Comparison of ENCODE assay signal across 14 cellular contexts in the genomic region with DNA sequence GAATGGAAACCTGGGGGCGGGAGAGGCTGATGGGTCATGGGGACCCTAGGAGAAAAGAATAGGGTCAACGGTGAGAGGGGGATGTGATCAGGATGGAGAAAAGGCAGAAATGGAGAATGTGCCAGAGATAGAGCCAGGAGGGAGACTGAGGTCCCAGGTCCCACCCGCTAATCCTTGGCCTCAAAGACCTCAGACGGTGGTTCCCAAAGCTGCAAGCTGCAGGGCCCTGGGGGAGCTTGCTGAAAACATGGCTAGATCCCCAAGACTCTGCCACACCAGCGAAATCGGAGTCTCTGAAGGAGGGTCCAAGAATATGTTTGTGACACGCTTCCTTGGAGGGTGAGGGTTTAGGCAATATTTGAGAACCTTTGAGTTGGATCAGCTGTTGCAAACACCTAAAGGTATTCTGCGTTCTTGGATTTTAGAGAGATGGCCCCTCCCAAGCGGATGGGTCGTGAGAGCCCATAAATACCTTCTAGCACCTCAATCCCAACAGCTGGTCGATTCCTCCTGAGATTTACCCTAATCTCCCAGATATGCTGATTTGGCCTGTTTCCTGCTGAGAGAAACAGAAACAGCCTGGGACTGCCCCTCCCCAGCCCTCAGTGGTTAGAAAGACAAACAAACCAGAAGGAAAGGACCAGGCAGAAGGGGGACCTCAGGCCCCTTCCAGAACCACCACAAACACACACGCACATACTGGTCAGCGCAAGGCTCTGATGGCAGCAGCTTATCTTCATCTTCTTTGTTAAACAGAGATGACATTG. TPM values are rescaled to one million over a fixed set of nuclear protein-coding genes. Genes with fewer than 3 reads are reported as not detected.
DNase-seq lines count a peak whose midpoint lies in the region; ATAC-seq, FAIRE-seq and TF ChIP-seq lines count a peak whose summit lies in the region.
"Had no signal": no experiment of that assay in that cellular context is flagged by ENCODE, and none has a peak within 500 bp of the region (broad histone marks: within the 10 kb centered on the region; RNA-seq: fewer than 3 reads in every experiment).

No MANE protein-coding gene starts in this region.

- H3K4me2 ChIP-seq in GM12878 (ENCODE audit: control insufficient read depth, insufficient read depth), result no peak overlapping the region
- H3K4me2 ChIP-seq in PC-3 (ENCODE audit: low read length), result no peak overlapping the region

- H3K36me3 Mint-ChIP-seq in Calu3 (ENCODE audit: insufficient read depth, unreplicated experiment) (peaks cover 22% of the 10 kb centered on the region), mesothelial cell of epicardium (no peaks in the 10 kb centered on the region)
- H3K36me3 Mint-ChIP-seq: activated naive CD4-positive, alpha-beta T cell treated with anti-CD3 and anti-CD28 coated beads, Interleukin-2, amount 50 U/mL, for 72 hours had no signal

- H3K4me1 ChIP-seq in HUES48 (ENCODE audit: control insufficient read depth, insufficient read depth, low read length) (peaks cover 26% of the 10 kb centered on the region), GM12878 (ENCODE audit: control insufficient read depth, insufficient read depth, low read length) (peaks cover 4% of the 10 kb centered on the region), PC-3 (ENCODE audit: insufficient read depth, low read length) (peaks cover 5% of the 10 kb centered on the region)

- intact Hi-C loops in Calu3 (cut with micrococcal nuclease; ENCODE audit: unreplicated experiment), result no loop called here
- intact Hi-C loops in GM12878 (cut with micrococcal nuclease; ENCODE audit: unreplicated experiment), result loop anchor here (5.0 to 10.0 kb wide), 2 partner anchors 157 to 229 kb away; no protein-coding TSS in a partner anchor
- intact Hi-C loops in PC-3 (cut with micrococcal nuclease), result no loop called here

- H3F3A ChIP-seq in PC-3 (ENCODE audit: low read length, unreplicated experiment), result no peaks in the 10 kb centered on the region

- TF ChIP-seq RAD21 in GM12878 (IDR thresholded peaks at IDR 0.05; ENCODE audit: insufficient read depth, low read depth, low read length), result no peak

- peaks cover 45% of the 10 kb centered on the region for H3K27me3 ChIP-seq in HUES48 (ENCODE audit: control insufficient read depth, insufficient read depth, low read length)
- H3K27me3 ChIP-seq in GM12878 (replicated peaks in 1 of 2; ENCODE audit: control insufficient read depth in 2 of 2, insufficient read depth in 2 of 2, low read length in 1 of 2), result peaks cover 3 to 13% of the 10 kb centered on the region in 2 experiments
- no peaks in the 10 kb centered on the region for H3K27me3 ChIP-seq in PC-3 (ENCODE audit: low read length)
- H3K27me3 ChIP-seq: colonic mucosa had no signal

- H3K36me3 ChIP-seq in HUES48 (ENCODE audit: control insufficient read depth, insufficient read depth, low read length) (no peaks in the 10 kb centered on the region), GM12878 (ENCODE audit: control insufficient read depth in 2 of 2, insufficient read depth in 2 of 2, low read length in 1 of 2) (no peaks in the 10 kb centered on the region), PC-3 (ENCODE audit: low read depth, low read length) (no peaks in the 10 kb centered on the region)
- H3K36me3 ChIP-seq: colonic mucosa, tibial artery had no signal

- H3K9ac ChIP-seq in HUES48 (ENCODE audit: low read depth, low read length), result no peak overlapping the region
- no peak overlapping the region for H3K9ac ChIP-seq in GM12878 (ENCODE audit: control insufficient read depth, insufficient read depth, low read length)
- no peak overlapping the region for H3K9ac ChIP-seq in PC-3 (ENCODE audit: low read length)

- no peak for DNase-seq in Calu3
- DNase-seq in GM12878 (ENCODE audit: low read depth, low spot score), result no peak
- no peak for DNase-seq in mesothelial cell of epicardium (ENCODE audit: low spot score in 2 of 2, unreplicated experiment in 2 of 2)
- no peak for DNase-seq in NCI-H1694 treated with DMSO at 0.1 percent for 48 hours (lab: John Stamatoyannopoulos, UW)
- DNase-seq in ecto neural progenitor cell (ENCODE audit: low spot score), result no peak
- DNase-seq in PC-3, result no peak
- no peak for DNase-seq in stimulated activated CD4-positive, alpha-beta T cell treated with anti-CD3 and anti-CD28 coated beads, Interleukin-12 subunit alpha, Interleukin-12 subunit beta, amount 100 ng/mL, for 4 hours
- DNase-seq: CD8-positive, alpha-beta T cell; colonic mucosa; kidney; OCI-M1; tibial artery had no signal

- SMC1A ChIA-PET in GM12878 (lab: Charles Lee; ENCODE audit: uncharacterized antibody, unreplicated experiment), result no interaction called here

- H3K27me3 Mint-ChIP-seq in Calu3 (ENCODE audit: unreplicated experiment), result peaks cover 13% of the 10 kb centered on the region
- H3K27me3 Mint-ChIP-seq in mesothelial cell of epicardium (ENCODE audit: low read depth), result peaks cover 6% of the 10 kb centered on the region

- H3K4me3 ChIP-seq in HUES48 (ENCODE audit: low read depth, low read length), result peak overlapping the region; percentile 13; the same call in 1 of the 2 replicates
- H3K4me3 ChIP-seq in GM12878, result no peak overlapping the region
- no peak overlapping the region for H3K4me3 ChIP-seq in PC-3 (ENCODE audit: low read length)

- no peak for TF ChIP-seq CTCF in Calu3 (IDR thresholded peaks at IDR 0.05; ENCODE audit: unreplicated experiment)
- no peak for TF ChIP-seq CTCF in GM12878 (IDR thresholded peaks at IDR 0.05 in 2 of 3, conservative IDR thresholded peaks at IDR 0.05 in 1 of 3; ENCODE audit: control insufficient read depth in 2 of 3, extremely low read depth in 1 of 3, insufficient read depth in 1 of 3, low read depth in 3 of 3, low read length in 3 of 3)
- no peak for TF ChIP-seq CTCF in mesothelial cell of epicardium (IDR thresholded peaks at IDR 0.05; ENCODE audit: unreplicated experiment)
- no peak for TF ChIP-seq CTCF in PC-3 (conservative IDR thresholded peaks at IDR 0.05; ENCODE audit: low read depth, low read length)

- no peaks in the 10 kb centered on the region for H3K4me1 Mint-ChIP-seq in Calu3 (ENCODE audit: low read depth, unreplicated experiment)
- peaks cover 30% of the 10 kb centered on the region for H3K4me1 Mint-ChIP-seq in mesothelial cell of epicardium

- in situ Hi-C loops in GM12878 (cut with MboI), result no loop called here

- H3K27ac ChIP-seq in HUES48 (ENCODE audit: low read depth, low read length), result peak overlapping the region; percentile 25
- H3K27ac ChIP-seq in GM12878 (ENCODE audit: control insufficient read depth, insufficient read depth), result no peak overlapping the region
- no peak overlapping the region for H3K27ac ChIP-seq in PC-3 (ENCODE audit: low read length)
- H3K27ac ChIP-seq: colonic mucosa had no signal

- ATAC-seq in GM12878 (no peak), PC-3 (no peak)

- TF ChIP-seq EP300 in GM12878 (IDR thresholded peaks at IDR 0.05; ENCODE audit: borderline replicate concordance in 1 of 2, control insufficient read depth in 1 of 2, low read depth in 2 of 2, low read length in 2 of 2), result no peak

- H3K79me2 ChIP-seq in GM12878 (ENCODE audit: control insufficient read depth, insufficient read depth, low read length) (peaks cover 6% of the 10 kb centered on the region), PC-3 (ENCODE audit: low read length) (peaks cover 6% of the 10 kb centered on the region)

- CTCF ChIA-PET in Calu3 (lab: Charles Lee) (no interaction called here), GM12878 (lab: Yijun Ruan, JAX) (interaction anchor here (0.6 to 1.8 kb wide), 2 partner anchors 24 to 69 kb away, joined by 3 to 8 read pairs; a partner anchor contains a TSS), PC-3 (lab: Charles Lee) (no interaction called here)

- 47% methylated on average over 12 of the region's 13 CpGs for WGBS in GM12878 (ENCODE audit: insufficient coverage, insufficient replicate concordance, low lambda C conversion rate, missing lambda C conversion rate)

- H3K4me3 Mint-ChIP-seq in Calu3 (ENCODE audit: low read depth, unreplicated experiment), result peak overlapping the region; percentile 50
- H3K4me3 Mint-ChIP-seq in mesothelial cell of epicardium, result peak overlapping the region; percentile 66

- RAD21 ChIA-PET in GM12878 (lab: Charles Lee; ENCODE audit: unreplicated experiment), result interaction anchor here (0.6 to 0.7 kb wide), 2 partner anchors 129 to 329 kb away, joined by 3 read pairs; no protein-coding TSS in a partner anchor

- H3K9me3 ChIP-seq in HUES48 (ENCODE audit: control insufficient read depth, insufficient read depth, low read length) (no peaks in the 10 kb centered on the region), GM12878 (replicated peaks; ENCODE audit: control insufficient read depth, insufficient read depth, low read length) (no peaks in the 10 kb centered on the region; the same call in 2 of the 3 replicates), PC-3 (ENCODE audit: low read length) (no peaks in the 10 kb centered on the region)
- H3K9me3 ChIP-seq: colonic mucosa, tibial artery had no signal

- H3K27ac Mint-ChIP-seq in Calu3 (ENCODE audit: unreplicated experiment) (no peak overlapping the region), mesothelial cell of epicardium (peak overlapping the region; percentile 32)
- H3K27ac Mint-ChIP-seq: activated naive CD4-positive, alpha-beta T cell treated with anti-CD3 and anti-CD28 coated beads, Interleukin-2, amount 50 U/mL, for 72 hours; CD8-positive, alpha-beta T cell had no signal

- H4K20me1 ChIP-seq in GM12878 (ENCODE audit: control insufficient read depth, insufficient read depth) (no peaks in the 10 kb centered on the region), PC-3 (ENCODE audit: low read length) (no peaks in the 10 kb centered on the region)

- BruUV-seq in Calu3 (replicated peaks; lab: Mats Ljungman, UMichigan) (no TSS peak), GM12878 (replicated peaks; lab: Mats Ljungman, UMichigan) (no TSS peak), PC-3 (replicated peaks; lab: Mats Ljungman, UMichigan) (no TSS peak)

- POLR2A ChIA-PET in GM12878 (lab: Charles Lee), result interaction anchor here (1.1 kb wide), 1 partner anchor 54 kb away, joined by 3 read pairs; a partner anchor contains a TSS
- POLR2A ChIA-PET in PC-3 (lab: Charles Lee; ENCODE audit: unreplicated experiment), result no interaction called here

- no peaks in the 10 kb centered on the region for H3K9me2 ChIP-seq in PC-3 (replicated peaks; ENCODE audit: low read length)

- no peak for TF ChIP-seq POLR2A in GM12878 (IDR thresholded peaks at IDR 0.05; ENCODE audit: low read depth, low read length)

- H2AFZ ChIP-seq in GM12878 (ENCODE audit: control insufficient read depth, low read depth, low read length), result no peak overlapping the region
- no peak overlapping the region for H2AFZ ChIP-seq in PC-3 (ENCODE audit: low read length)

- H3K9me3 Mint-ChIP-seq in Calu3 (ENCODE audit: low read depth, unreplicated experiment), result no peaks in the 10 kb centered on the region
- no peaks in the 10 kb centered on the region for H3K9me3 Mint-ChIP-seq in mesothelial cell of epicardium
- H3K9me3 Mint-ChIP-seq: activated naive CD4-positive, alpha-beta T cell treated with anti-CD3 and anti-CD28 coated beads, Interleukin-2, amount 50 U/mL, for 72 hours; CD8-positive, alpha-beta T cell had no signal

- no peak for FAIRE-seq in GM12878 (lab: Jason Lieb, UNC)
- FAIRE-seq: kidney had no signal

RNA-seq across cellular contexts. Expression of a gene that starts 3.5 kb away (rescaled TPM):
- total RNA-seq in Calu3 (2022) (not detected in 2 replicates), GM12878 (2014; rRNA removed) (not detected in 2 replicates), GM12878 (2014; rRNA removed; fragmentation: Illumina TruSeq; extraction: Trizol) (not detected in 2 replicates), GM12878 (2021) (not detected in 2 replicates), mesothelial cell of epicardium (not detected in 3 replicates), PC-3 (2014; rRNA removed) (not detected in 2 replicates)
- not detected in 2 replicates for total RNA-seq in GM12878 (2013; cell fraction: nucleolus; rRNA removed)
- polyA plus RNA-seq in GM12878 (2011; ENCODE audit: low read depth), result not detected
- polyA plus RNA-seq in GM12878 (2011; rRNA removed) (not detected in 2 replicates), GM12878 (2014; fragmentation: Illumina TruSeq; extraction: Trizol) (not detected in 2 replicates), GM12878 (2014; fragmentation: Nextera tagmentation; extraction: Ambion mirVana) (not detected), GM12878 (2014; rRNA removed) (not detected in 2 replicates), GM12878 (2016; fragmentation: Nextera tagmentation; extraction: Ambion mirVana) (not detected)
- not detected in 2 replicates for polyA plus RNA-seq in GM12878 (2011; cell fraction: cytosol; rRNA removed)
- not detected in 2 replicates for polyA plus RNA-seq in GM12878 (2011; cell fraction: nucleus; rRNA removed)
- not detected in 2 replicates for polyA plus RNA-seq in GM12878 (2012)
- polyA minus RNA-seq in GM12878 (2011; rRNA and poly(A)+ RNA removed), result not detected in 2 replicates
- polyA minus RNA-seq in GM12878 (2011; cell fraction: cytosol; rRNA and poly(A)+ RNA removed), result not detected in 2 replicates
- polyA minus RNA-seq in GM12878 (2011; cell fraction: nucleus; rRNA and poly(A)+ RNA removed), result not detected in 2 replicates
- total RNA-seq: activated naive CD4-positive, alpha-beta T cell treated with anti-CD3 and anti-CD28 coated beads, Interleukin-2, amount 50 U/mL, for 72 hours; CD8-positive, alpha-beta T cell; colonic mucosa; kidney had no signal

RNA-seq across cellular contexts. Expression of a gene that starts 4.4 kb away (rescaled TPM):
- total RNA-seq in Calu3 (2022) (22.2 and 23.1 TPM in 2 replicates), GM12878 (2014; rRNA removed) (87.5 and 105 TPM in 2 replicates), GM12878 (2014; rRNA removed; fragmentation: Illumina TruSeq; extraction: Trizol) (20.8 and 22.8 TPM in 2 replicates), GM12878 (2021) (59.2 and 60.2 TPM in 2 replicates), mesothelial cell of epicardium (27.1 to 28.7 TPM (median 28.6 TPM) in 3 replicates), PC-3 (2014; rRNA removed) (155 and 165 TPM in 2 replicates)
- 9.2 and 9.3 TPM in 2 replicates for total RNA-seq in GM12878 (2013; cell fraction: nucleolus; rRNA removed)
- polyA plus RNA-seq in GM12878 (2011; ENCODE audit: low read depth), result 15.7 TPM
- polyA plus RNA-seq in GM12878 (2011; rRNA removed) (20.8 and 41.9 TPM in 2 replicates), GM12878 (2014; fragmentation: Illumina TruSeq; extraction: Trizol) (2.8 and 15.1 TPM in 2 replicates), GM12878 (2014; fragmentation: Nextera tagmentation; extraction: Ambion mirVana) (10 to 100 TPM in 1 of 2 experiments, 1 to 10 TPM in 1; 7.7 to 20.1 TPM), GM12878 (2014; rRNA removed) (133 and 156 TPM in 2 replicates), GM12878 (2016; fragmentation: Nextera tagmentation; extraction: Ambion mirVana) (100 to 1,000 TPM; 103 to 110 TPM)
- 89.6 and 123 TPM in 2 replicates for polyA plus RNA-seq in GM12878 (2011; cell fraction: cytosol; rRNA removed)
- polyA plus RNA-seq in GM12878 (2011; cell fraction: nucleus; rRNA removed), result 41.7 and 67.0 TPM in 2 replicates
- polyA plus RNA-seq in GM12878 (2012), result 34.7 and 40.0 TPM in 2 replicates
- polyA minus RNA-seq in GM12878 (2011; rRNA and poly(A)+ RNA removed), result 6.9 and 10.7 TPM in 2 replicates
- 13.8 and 16.5 TPM in 2 replicates for polyA minus RNA-seq in GM12878 (2011; cell fraction: cytosol; rRNA and poly(A)+ RNA removed)
- polyA minus RNA-seq in GM12878 (2011; cell fraction: nucleus; rRNA and poly(A)+ RNA removed), result 10.9 and 20.2 TPM in 2 replicates

RNA-seq across cellular contexts. Expression of a gene that starts 6.3 kb away (rescaled TPM):
- total RNA-seq in Calu3 (2022), result not detected in 2 replicates
- total RNA-seq in GM12878 (2013; cell fraction: nucleolus; rRNA removed), result not detected in 2 replicates
- 0.23 TPM in 1 of 2 replicates, not detected in the other for total RNA-seq in GM12878 (2014; rRNA removed)
- not detected in 2 replicates for total RNA-seq in GM12878 (2014; rRNA removed; fragmentation: Illumina TruSeq; extraction: Trizol)
- not detected in 2 replicates for total RNA-seq in GM12878 (2021)
- polyA plus RNA-seq in GM12878 (2011; ENCODE audit: low read depth), result 2.1 TPM
- polyA plus RNA-seq in GM12878 (2011; rRNA removed), result not detected in 2 replicates
- not detected in 2 replicates for polyA plus RNA-seq in GM12878 (2011; cell fraction: cytosol; rRNA removed)
- polyA plus RNA-seq in GM12878 (2011; cell fraction: nucleus; rRNA removed), result not detected in 2 replicates
- polyA plus RNA-seq in GM12878 (2012), result 0.45 and 0.91 TPM in 2 replicates
- not detected in 2 replicates for polyA plus RNA-seq in GM12878 (2014; fragmentation: Illumina TruSeq; extraction: Trizol)
- polyA plus RNA-seq in GM12878 (2014; fragmentation: Nextera tagmentation; extraction: Ambion mirVana), result under 1 TPM in 1 of 2 experiments, not detected in 1; 0.16 TPM
- not detected in 2 replicates for polyA plus RNA-seq in GM12878 (2014; rRNA removed)
- polyA plus RNA-seq in GM12878 (2016; fragmentation: Nextera tagmentation; extraction: Ambion mirVana), result 1 to 10 TPM in 1 of 2 experiments, under 1 TPM in 1; 0.96 to 1.7 TPM
- not detected in 2 replicates for polyA minus RNA-seq in GM12878 (2011; rRNA and poly(A)+ RNA removed)
- polyA minus RNA-seq in GM12878 (2011; cell fraction: cytosol; rRNA and poly(A)+ RNA removed), result not detected in 2 replicates
- not detected in 2 replicates for polyA minus RNA-seq in GM12878 (2011; cell fraction: nucleus; rRNA and poly(A)+ RNA removed)
- not detected in 3 replicates for total RNA-seq in mesothelial cell of epicardium
- total RNA-seq in PC-3 (2014; rRNA removed), result not detected in 2 replicates
- total RNA-seq: activated naive CD4-positive, alpha-beta T cell treated with anti-CD3 and anti-CD28 coated beads, Interleukin-2, amount 50 U/mL, for 72 hours; CD8-positive, alpha-beta T cell; colonic mucosa; kidney had no signal

RNA-seq across cellular contexts. Expression of a gene that starts 6.4 kb away (rescaled TPM):
- not detected in 2 replicates for total RNA-seq in Calu3 (2022)
- not detected in 2 replicates for total RNA-seq in GM12878 (2013; cell fraction: nucleolus; rRNA removed)
- total RNA-seq in GM12878 (2014; rRNA removed), result 0.06 TPM in 1 of 2 replicates, not detected in the other
- total RNA-seq in GM12878 (2014; rRNA removed; fragmentation: Illumina TruSeq; extraction: Trizol), result not detected in 2 replicates
- total RNA-seq in GM12878 (2021), result not detected in 2 replicates
- polyA plus RNA-seq in GM12878 (2011; ENCODE audit: low read depth), result not detected
- polyA plus RNA-seq in GM12878 (2011; rRNA removed), result not detected in 2 replicates
- polyA plus RNA-seq in GM12878 (2011; cell fraction: cytosol; rRNA removed), result not detected in 2 replicates
- polyA plus RNA-seq in GM12878 (2011; cell fraction: nucleus; rRNA removed), result not detected in 2 replicates
- polyA plus RNA-seq in GM12878 (2012), result not detected in 2 replicates
- not detected in 2 replicates for polyA plus RNA-seq in GM12878 (2014; fragmentation: Illumina TruSeq; extraction: Trizol)
- not detected for polyA plus RNA-seq in GM12878 (2014; fragmentation: Nextera tagmentation; extraction: Ambion mirVana)
- not detected in 2 replicates for polyA plus RNA-seq in GM12878 (2014; rRNA removed)
- not detected for polyA plus RNA-seq in GM12878 (2016; fragmentation: Nextera tagmentation; extraction: Ambion mirVana)
- not detected in 2 replicates for polyA minus RNA-seq in GM12878 (2011; rRNA and poly(A)+ RNA removed)
- not detected in 2 replicates for polyA minus RNA-seq in GM12878 (2011; cell fraction: cytosol; rRNA and poly(A)+ RNA removed)
- polyA minus RNA-seq in GM12878 (2011; cell fraction: nucleus; rRNA and poly(A)+ RNA removed), result not detected in 2 replicates
- 0.58 to 0.84 TPM (median 0.69 TPM) in 3 replicates for total RNA-seq in mesothelial cell of epicardium
- total RNA-seq in PC-3 (2014; rRNA removed), result not detected in 2 replicates
- total RNA-seq: activated naive CD4-positive, alpha-beta T cell treated with anti-CD3 and anti-CD28 coated beads, Interleukin-2, amount 50 U/mL, for 72 hours; CD8-positive, alpha-beta T cell had no signal

RNA-seq across cellular contexts. Expression of a gene that starts 12.0 kb away (rescaled TPM):
- 28.1 and 30.6 TPM in 2 replicates for total RNA-seq in Calu3 (2022)
- total RNA-seq in GM12878 (2013; cell fraction: nucleolus; rRNA removed), result 4.2 and 5.6 TPM in 2 replicates
- 0.87 and 1.2 TPM in 2 replicates for total RNA-seq in GM12878 (2014; rRNA removed)
- total RNA-seq in GM12878 (2014; rRNA removed; fragmentation: Illumina TruSeq; extraction: Trizol), result 0.37 and 0.40 TPM in 2 replicates
- total RNA-seq in GM12878 (2021), result 1.1 TPM in 2 replicates
- 1.2 TPM for polyA plus RNA-seq in GM12878 (2011; ENCODE audit: low read depth)
- 0.90 and 1.1 TPM in 2 replicates for polyA plus RNA-seq in GM12878 (2011; rRNA removed)
- polyA plus RNA-seq in GM12878 (2011; cell fraction: cytosol; rRNA removed), result 1.5 and 1.7 TPM in 2 replicates
- polyA plus RNA-seq in GM12878 (2011; cell fraction: nucleus; rRNA removed), result 7.6 and 8.4 TPM in 2 replicates
- 1.8 and 2.6 TPM in 2 replicates for polyA plus RNA-seq in GM12878 (2012)
- polyA plus RNA-seq in GM12878 (2014; fragmentation: Illumina TruSeq; extraction: Trizol), result 0.11 and 0.82 TPM in 2 replicates
- polyA plus RNA-seq in GM12878 (2014; fragmentation: Nextera tagmentation; extraction: Ambion mirVana), result under 1 TPM; 0.06 to 0.15 TPM
- polyA plus RNA-seq in GM12878 (2014; rRNA removed), result 1.2 and 1.5 TPM in 2 replicates
- polyA plus RNA-seq in GM12878 (2016; fragmentation: Nextera tagmentation; extraction: Ambion mirVana), result under 1 TPM; 0.33 to 0.95 TPM
- 0.88 and 2.3 TPM in 2 replicates for polyA minus RNA-seq in GM12878 (2011; rRNA and poly(A)+ RNA removed)
- not detected in 2 replicates for polyA minus RNA-seq in GM12878 (2011; cell fraction: cytosol; rRNA and poly(A)+ RNA removed)
- polyA minus RNA-seq in GM12878 (2011; cell fraction: nucleus; rRNA and poly(A)+ RNA removed), result 2.3 and 2.7 TPM in 2 replicates
- total RNA-seq in mesothelial cell of epicardium, result 50.2 to 53.9 TPM (median 52.2 TPM) in 3 replicates
- total RNA-seq in PC-3 (2014; rRNA removed), result 32.1 and 34.5 TPM in 2 replicates
